In genomic region chr5:6832272-6832671, GRCh38 we compare ENCODE assay signal across 22 cellular contexts.
DNase-seq lines count a peak whose midpoint lies in the region; ATAC-seq lines count a peak whose summit lies in the region.
"Had no signal": no experiment of that assay in that cellular context is flagged by ENCODE, and none has a peak within 500 bp of the region (broad histone marks: within the 10 kb centered on the region; RNA-seq: fewer than 3 reads in every experiment).

No MANE protein-coding gene starts in this region.

- H3K9ac ChIP-seq in skeletal muscle tissue (ENCODE audit: low read depth in 1 of 3, low read length in 3 of 3), result peak overlapping the region in 1 of 3 donors; percentile 9
- H3K9ac ChIP-seq: GM23248 had no signal

- no peaks in the 10 kb centered on the region for H3K9me3 ChIP-seq in skeletal muscle tissue (ENCODE audit: control insufficient read depth in 3 of 3, low read length in 3 of 3)
- H3K9me3 ChIP-seq: Caco-2, HAP-1 had no signal

- H3K36me3 ChIP-seq in skeletal muscle tissue (ENCODE audit: control insufficient read depth in 3 of 3, insufficient read depth in 3 of 3, low read length in 3 of 3), result no peaks in the 10 kb centered on the region
- H3K36me3 ChIP-seq: HAP-1 had no signal

- H3K36me3 Mint-ChIP-seq in T-helper 2 cell treated with Interferon-gamma antibody and Interleukin-4, amounts not matched to agents 5 μg/mL and 100 μg/mL, for 36 hours (ENCODE audit: low read depth), result no peaks in the 10 kb centered on the region

- intact Hi-C loops in left colon (cut with DNase I, micrococcal nuclease), result no loop called here

- no peak for DNase-seq in T-helper 2 cell treated with Interferon-gamma antibody and Interleukin-4, amounts not matched to agents 5 μg/mL and 100 μg/mL, for 36 hours (ENCODE audit: low spot score)
- DNase-seq in T-helper 2 cell (no peak), DMS153 treated with DMSO at 0.1 percent for 48 hours (lab: John Stamatoyannopoulos, UW; ENCODE audit: unreplicated experiment) (peak; percentile 48), left colon (no peak), AG08396 (ENCODE audit: low spot score) (no peak), NCI-H2196 treated with DMSO at 0.1 percent for 48 hours (lab: John Stamatoyannopoulos, UW; ENCODE audit: unreplicated experiment) (no peak)
- DNase-seq: Caco-2; CD4-positive, alpha-beta T cell; GM23248; MM.1S; NCI-H1048; NCI-H1436 treated with DMSO at 0.1 percent for 48 hours; NCI-H1930; NCI-H226; NCI-H510A treated with DMSO at 0.1 percent for 48 hours; SHP77 treated with DMSO at 0.1 percent for 48 hours had no signal

- peaks cover 53% of the 10 kb centered on the region for H3K4me1 Mint-ChIP-seq in T-helper 2 cell treated with Interferon-gamma antibody and Interleukin-4, amounts not matched to agents 5 μg/mL and 100 μg/mL, for 36 hours (ENCODE audit: low read depth)

- no peak overlapping the region for H3K27ac Mint-ChIP-seq in T-helper 2 cell treated with Interferon-gamma antibody and Interleukin-4, amounts not matched to agents 5 μg/mL and 100 μg/mL, for 36 hours
- H3K27ac Mint-ChIP-seq: B cell; CD4-positive, alpha-beta T cell had no signal

- peaks cover 14 to 37% (median 15%) of the 10 kb centered on the region in 3 donors for H3K4me1 ChIP-seq in skeletal muscle tissue (ENCODE audit: control insufficient read depth in 3 of 3, insufficient read depth in 3 of 3, low read length in 3 of 3)
- H3K4me1 ChIP-seq: Caco-2, HAP-1 had no signal

- peak overlapping the region; percentile 57 for H3K27ac ChIP-seq in skeletal muscle tissue (ENCODE audit: low read depth, low read length)
- H3K27ac ChIP-seq: GM23248, RWPE1, SK-N-MC had no signal

- H3K27me3 Mint-ChIP-seq in T-helper 2 cell treated with Interferon-gamma antibody and Interleukin-4, amounts not matched to agents 5 μg/mL and 100 μg/mL, for 36 hours (ENCODE audit: low read depth), result no peaks in the 10 kb centered on the region
- H3K27me3 Mint-ChIP-seq: CD4-positive, alpha-beta T cell had no signal

- peaks cover 11% of the 10 kb centered on the region for H3K9me3 Mint-ChIP-seq in T-helper 2 cell treated with Interferon-gamma antibody and Interleukin-4, amounts not matched to agents 5 μg/mL and 100 μg/mL, for 36 hours

- H3K27me3 ChIP-seq in skeletal muscle tissue (ENCODE audit: control insufficient read depth in 3 of 3, insufficient read depth in 3 of 3, low read length in 3 of 3), result no peaks in the 10 kb centered on the region

- H3K4me3 ChIP-seq in skeletal muscle tissue (ENCODE audit: low read length in 3 of 3), result peak overlapping the region in 1 of 3 donors; percentile 38
- H3K4me3 ChIP-seq: GM23248, HAP-1, K562, SK-N-MC had no signal

- peak overlapping the region; percentile 26 for H3K4me3 Mint-ChIP-seq in T-helper 2 cell treated with Interferon-gamma antibody and Interleukin-4, amounts not matched to agents 5 μg/mL and 100 μg/mL, for 36 hours
- H3K4me3 Mint-ChIP-seq: B cell; CD4-positive, alpha-beta T cell had no signal

- ATAC-seq in left colon, result peak; percentile 75
- ATAC-seq: K562 had no signal
